1 cellular context compared by ENCODE assay signal in the genomic region with DNA sequence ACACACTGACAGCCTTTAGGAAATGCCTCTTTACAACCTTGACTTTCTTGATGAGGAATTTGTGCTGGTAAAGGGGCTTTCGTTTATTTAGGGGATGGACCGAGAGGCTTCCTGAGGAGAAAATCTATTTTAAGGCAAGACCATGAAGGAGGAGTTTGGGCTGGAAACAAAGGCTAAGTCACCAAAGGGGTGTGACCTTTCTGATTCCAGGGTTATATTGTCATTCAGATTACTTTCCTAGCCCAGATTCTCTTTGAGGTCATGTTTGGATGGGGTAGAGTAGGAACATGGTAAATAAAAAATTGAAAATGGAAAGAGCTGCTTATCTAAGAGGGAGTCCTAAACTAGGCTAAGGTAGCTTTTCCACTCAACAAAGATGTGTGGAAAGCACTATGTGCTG.
TF ChIP-seq lines count a peak whose summit lies in the region.

No MANE protein-coding gene starts in this region.

TF ChIP-seq in WTC11, 78 proteins besides CTCF, POLR2A, EP300 and RAD21 (continued from another document):
- TF ChIP-seq, protein P1, sequence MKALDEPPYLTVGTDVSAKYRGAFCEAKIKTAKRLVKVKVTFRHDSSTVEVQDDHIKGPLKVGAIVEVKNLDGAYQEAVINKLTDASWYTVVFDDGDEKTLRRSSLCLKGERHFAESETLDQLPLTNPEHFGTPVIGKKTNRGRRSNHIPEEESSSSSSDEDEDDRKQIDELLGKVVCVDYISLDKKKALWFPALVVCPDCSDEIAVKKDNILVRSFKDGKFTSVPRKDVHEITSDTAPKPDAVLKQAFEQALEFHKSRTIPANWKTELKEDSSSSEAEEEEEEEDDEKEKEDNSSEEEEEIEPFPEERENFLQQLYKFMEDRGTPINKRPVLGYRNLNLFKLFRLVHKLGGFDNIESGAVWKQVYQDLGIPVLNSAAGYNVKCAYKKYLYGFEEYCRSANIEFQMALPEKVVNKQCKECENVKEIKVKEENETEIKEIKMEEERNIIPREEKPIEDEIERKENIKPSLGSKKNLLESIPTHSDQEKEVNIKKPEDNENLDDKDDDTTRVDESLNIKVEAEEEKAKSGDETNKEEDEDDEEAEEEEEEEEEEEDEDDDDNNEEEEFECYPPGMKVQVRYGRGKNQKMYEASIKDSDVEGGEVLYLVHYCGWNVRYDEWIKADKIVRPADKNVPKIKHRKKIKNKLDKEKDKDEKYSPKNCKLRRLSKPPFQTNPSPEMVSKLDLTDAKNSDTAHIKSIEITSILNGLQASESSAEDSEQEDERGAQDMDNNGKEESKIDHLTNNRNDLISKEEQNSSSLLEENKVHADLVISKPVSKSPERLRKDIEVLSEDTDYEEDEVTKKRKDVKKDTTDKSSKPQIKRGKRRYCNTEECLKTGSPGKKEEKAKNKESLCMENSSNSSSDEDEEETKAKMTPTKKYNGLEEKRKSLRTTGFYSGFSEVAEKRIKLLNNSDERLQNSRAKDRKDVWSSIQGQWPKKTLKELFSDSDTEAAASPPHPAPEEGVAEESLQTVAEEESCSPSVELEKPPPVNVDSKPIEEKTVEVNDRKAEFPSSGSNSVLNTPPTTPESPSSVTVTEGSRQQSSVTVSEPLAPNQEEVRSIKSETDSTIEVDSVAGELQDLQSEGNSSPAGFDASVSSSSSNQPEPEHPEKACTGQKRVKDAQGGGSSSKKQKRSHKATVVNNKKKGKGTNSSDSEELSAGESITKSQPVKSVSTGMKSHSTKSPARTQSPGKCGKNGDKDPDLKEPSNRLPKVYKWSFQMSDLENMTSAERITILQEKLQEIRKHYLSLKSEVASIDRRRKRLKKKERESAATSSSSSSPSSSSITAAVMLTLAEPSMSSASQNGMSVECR (CRISPR knock-in tag; IDR thresholded peaks at IDR 0.05; ENCODE audit: borderline replicate concordance): no peak
- TF ChIP-seq ZBTB21 (CRISPR knock-in tag; IDR thresholded peaks at IDR 0.05; ENCODE audit: borderline replicate concordance) (no peak), ZNF671 (CRISPR knock-in tag; IDR thresholded peaks at IDR 0.05) (no peak), ESRRA (CRISPR knock-in tag; IDR thresholded peaks at IDR 0.05; ENCODE audit: borderline replicate concordance) (no peak), ZNF263 (CRISPR knock-in tag; IDR thresholded peaks at IDR 0.05; ENCODE audit: low read depth) (no peak), CREB1 (CRISPR knock-in tag; IDR thresholded peaks at IDR 0.05) (no peak), CREM (CRISPR knock-in tag; IDR thresholded peaks at IDR 0.05) (no peak), GABPB1 (CRISPR knock-in tag; IDR thresholded peaks at IDR 0.05) (no peak), TP53 (CRISPR knock-in tag; IDR thresholded peaks at IDR 0.05) (no peak)
- TF ChIP-seq, protein P2, sequence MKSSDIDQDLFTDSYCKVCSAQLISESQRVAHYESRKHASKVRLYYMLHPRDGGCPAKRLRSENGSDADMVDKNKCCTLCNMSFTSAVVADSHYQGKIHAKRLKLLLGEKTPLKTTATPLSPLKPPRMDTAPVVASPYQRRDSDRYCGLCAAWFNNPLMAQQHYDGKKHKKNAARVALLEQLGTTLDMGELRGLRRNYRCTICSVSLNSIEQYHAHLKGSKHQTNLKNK (CRISPR knock-in tag; IDR thresholded peaks at IDR 0.05): no peak
- TF ChIP-seq, protein P3, sequence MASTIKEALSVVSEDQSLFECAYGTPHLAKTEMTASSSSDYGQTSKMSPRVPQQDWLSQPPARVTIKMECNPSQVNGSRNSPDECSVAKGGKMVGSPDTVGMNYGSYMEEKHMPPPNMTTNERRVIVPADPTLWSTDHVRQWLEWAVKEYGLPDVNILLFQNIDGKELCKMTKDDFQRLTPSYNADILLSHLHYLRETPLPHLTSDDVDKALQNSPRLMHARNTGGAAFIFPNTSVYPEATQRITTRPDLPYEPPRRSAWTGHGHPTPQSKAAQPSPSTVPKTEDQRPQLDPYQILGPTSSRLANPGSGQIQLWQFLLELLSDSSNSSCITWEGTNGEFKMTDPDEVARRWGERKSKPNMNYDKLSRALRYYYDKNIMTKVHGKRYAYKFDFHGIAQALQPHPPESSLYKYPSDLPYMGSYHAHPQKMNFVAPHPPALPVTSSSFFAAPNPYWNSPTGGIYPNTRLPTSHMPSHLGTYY (CRISPR knock-in tag; IDR thresholded peaks at IDR 0.05): no peak
